Comparison of ENCODE assay signal across 8 cellular contexts in the genomic region with DNA sequence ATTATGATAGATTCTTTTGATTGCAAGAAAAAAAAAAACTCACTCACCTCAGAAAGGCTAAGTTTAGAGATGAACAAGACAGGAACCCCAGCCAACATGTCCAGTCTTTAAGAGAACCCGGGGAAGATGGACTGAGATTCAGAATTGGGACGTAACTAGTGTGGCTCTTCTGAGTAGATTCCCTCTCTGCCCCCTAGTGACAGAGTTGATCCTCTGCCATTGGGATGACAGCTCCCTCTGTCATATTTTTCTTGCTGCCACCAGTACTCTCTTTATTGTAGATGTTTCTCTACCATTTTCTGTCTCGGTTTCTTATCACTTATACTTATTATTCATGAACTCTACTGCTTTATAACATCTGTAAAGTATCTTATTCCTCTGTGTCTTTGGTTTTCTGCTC.
DNase-seq lines count a peak whose midpoint lies in the region; FAIRE-seq and TF ChIP-seq lines count a peak whose summit lies in the region.

No MANE protein-coding gene starts in this region.

- intact Hi-C loops in adrenal gland (cut with DNase I) (no loop called here), testis (cut with DNase I; ENCODE audit: low total_unique reads) (no loop called here)

- H3K36me3 ChIP-seq in adrenal gland (replicated peaks in 1 of 2) (no peaks in the 10 kb centered on the region), testis (ENCODE audit: low read depth, missing control alignments) (no peaks in the 10 kb centered on the region)

- peak; percentile 11 for FAIRE-seq in A204.1 (lab: Jason Lieb, UNC)

- TF ChIP-seq POLR2A in adrenal gland (IDR thresholded peaks at IDR 0.05) (no peak), testis (IDR thresholded peaks at IDR 0.05) (no peak)

- H3K9me3 ChIP-seq in adrenal gland (replicated peaks in 1 of 3) (no peaks in the 10 kb centered on the region), testis (no peaks in the 10 kb centered on the region)

- H3K4me1 ChIP-seq in adrenal gland (replicated peaks in 1 of 2) (peaks cover 0 to 9% of the 10 kb centered on the region in 2 donors), testis (no peaks in the 10 kb centered on the region)

- no peak overlapping the region for H3K27ac ChIP-seq in adrenal gland
- no peak overlapping the region for H3K27ac ChIP-seq in testis

- no peaks in the 10 kb centered on the region for H3K27me3 ChIP-seq in adrenal gland
- no peaks in the 10 kb centered on the region for H3K27me3 ChIP-seq in testis

- DNase-seq in GM12865 (ENCODE audit: low read depth) (peak; percentile 62), HFF-Myc (ENCODE audit: extremely low read depth, low read depth) (no peak), LoVo (ENCODE audit: low spot score) (peak; percentile 46), adrenal gland (peak; percentile 36 to 74 (median 51)), hepatic stellate cell (ENCODE audit: low spot score) (peak; percentile 49), testis (peak; percentile 65), activated T-cell treated with anti-CD3 and anti-CD28 coated beads for 4 hours (no peak)

- TF ChIP-seq CTCF in GM12865 (IDR thresholded peaks at IDR 0.05; ENCODE audit: insufficient read depth, low read depth, low read length, missing control alignments) (peak; percentile 67), HFF-Myc (IDR thresholded peaks at IDR 0.05; ENCODE audit: low read depth, low read length, missing control alignments) (peak; percentile 69), adrenal gland (IDR thresholded peaks at IDR 0.05) (peak; percentile 37 to 70 (median 62)), testis (IDR thresholded peaks at IDR 0.05) (peak in 2 of 3 experiments; percentile 47 to 63)

- 16 to 30% (median 23%) methylated on average over 3 of the region's 3 CpGs for WGBS in adrenal gland, 4 donors
- WGBS in testis, 2 donors: 47 to 54% methylated on average over 3 of the region's 3 CpGs

- H3K4me3 ChIP-seq in GM12865 (ENCODE audit: low read depth, low read length) (no peak overlapping the region), HFF-Myc (replicated peaks; ENCODE audit: low read depth, low read length) (no peak overlapping the region), adrenal gland (no peak overlapping the region), testis (no peak overlapping the region)

Comparison
In these comparisons a context has a peak if more than half of its experiments do, and no peak if none do; other contexts are left out.
1. DNase-seq: peak in GM12865 (single experiment), LoVo (single experiment), adrenal gland (7 of 7), hepatic stellate cell (single experiment) and testis (single experiment); none in HFF-Myc (single experiment) and activated T-cell treated with anti-CD3 and anti-CD28 coated beads for 4 hours (single experiment).
2. Peak in every context shown above with its lines, with median percentiles within 50 percentile points of each other: CTCF ChIP-seq.